In genomic region chr5:152270117-152270516, GRCh38 we compare ENCODE assay signal across 23 cellular contexts.
DNase-seq lines count a peak whose midpoint lies in the region; ATAC-seq, FAIRE-seq and TF ChIP-seq lines count a peak whose summit lies in the region.
"Had no signal": no experiment of that assay in that cellular context is flagged by ENCODE, and none has a peak within 500 bp of the region (broad histone marks: within the 10 kb centered on the region; RNA-seq: fewer than 3 reads in every experiment).

No MANE protein-coding gene starts in this region.

- H3K36me3 ChIP-seq in right atrium auricular region, result no peaks in the 10 kb centered on the region
- no peaks in the 10 kb centered on the region for H3K36me3 ChIP-seq in left lung

- no peak overlapping the region for H3K27ac Mint-ChIP-seq in activated CD8-positive, alpha-beta memory T cell treated with anti-CD3 and anti-CD28 coated beads, Interleukin-2, amount 10 ng/mL, durations not matched to agents 7 days and 5 days
- H3K27ac Mint-ChIP-seq: CD8-positive, alpha-beta memory T cell had no signal

- H3K4me1 ChIP-seq in right atrium auricular region (peaks cover 0 to 14% of the 10 kb centered on the region in 2 donors), foreskin keratinocyte (no peaks in the 10 kb centered on the region), left lung (no peaks in the 10 kb centered on the region)

- DNase-seq in Right ventricle myocardium superior (no peak), right atrium auricular region (ENCODE audit: low spot score) (no peak), foreskin keratinocyte (peak; percentile 31 to 67), left lung (no peak), GM12892 (ENCODE audit: insufficient read length) (no peak)
- no peak for DNase-seq in activated CD8-positive, alpha-beta memory T cell treated with anti-CD3 and anti-CD28 coated beads, Interleukin-2, amount 10 ng/mL, durations not matched to agents 7 days and 5 days
- DNase-seq: Calu3; CD8-positive, alpha-beta memory T cell; DMS153; GOT3; HCEC 1CT; IMR-90; MV-4-11; NCI-H1694 treated with DMSO at 0.1 percent for 48 hours; NCI-H2081 treated with DMSO at 0.1 percent for 48 hours; NCI-H2171 treated with DMSO at 0.1 percent for 48 hours; NCI-H526; SIG-M5 had no signal

- intact Hi-C loops in Right ventricle myocardium superior (cut with DNase I), result loop anchor here (5.0 to 10.0 kb wide), 3 partner anchors 125 to 613 kb away; no protein-coding TSS in a partner anchor
- intact Hi-C loops in left lung (cut with DNase I), result no loop called here

- TF ChIP-seq CTCF in right atrium auricular region (IDR thresholded peaks at IDR 0.05) (no peak), foreskin keratinocyte (conservative IDR thresholded peaks at IDR 0.05) (no peak), left lung (IDR thresholded peaks at IDR 0.05) (no peak)

- H3K27ac ChIP-seq in right atrium auricular region (no peak overlapping the region), foreskin keratinocyte (no peak overlapping the region), left lung (no peak overlapping the region)
- H3K27ac ChIP-seq: C4-2B, KMS-11 had no signal

- H3K4me1 Mint-ChIP-seq in activated CD8-positive, alpha-beta memory T cell treated with anti-CD3 and anti-CD28 coated beads, Interleukin-2, amount 10 ng/mL, durations not matched to agents 7 days and 5 days, result no peaks in the 10 kb centered on the region
- H3K4me1 Mint-ChIP-seq: CD8-positive, alpha-beta memory T cell had no signal

- CTCF ChIA-PET in activated CD8-positive, alpha-beta memory T cell treated with anti-CD3 and anti-CD28 coated beads, Interleukin-2, amount 10 ng/mL, durations not matched to agents 7 days and 5 days (lab: Charles Lee), result no interaction called here

- H3K9me3 ChIP-seq in right atrium auricular region, result no peaks in the 10 kb centered on the region
- H3K9me3 ChIP-seq in left lung, result no peaks in the 10 kb centered on the region

- H3K27me3 ChIP-seq in right atrium auricular region (no peaks in the 10 kb centered on the region), foreskin keratinocyte (no peaks in the 10 kb centered on the region), left lung (no peaks in the 10 kb centered on the region)

- no peak overlapping the region for H3K4me3 ChIP-seq in right atrium auricular region
- no peak overlapping the region for H3K4me3 ChIP-seq in left lung

- H3K9me3 Mint-ChIP-seq in activated CD8-positive, alpha-beta memory T cell treated with anti-CD3 and anti-CD28 coated beads, Interleukin-2, amount 10 ng/mL, durations not matched to agents 7 days and 5 days (ENCODE audit: low read depth), result no peaks in the 10 kb centered on the region
- H3K9me3 Mint-ChIP-seq: CD8-positive, alpha-beta memory T cell had no signal

- FAIRE-seq in GM12892 (lab: Jason Lieb, UNC), result no peak
- FAIRE-seq: GM12891 had no signal

- no peaks in the 10 kb centered on the region for H3K36me3 Mint-ChIP-seq in activated CD8-positive, alpha-beta memory T cell treated with anti-CD3 and anti-CD28 coated beads, Interleukin-2, amount 10 ng/mL, durations not matched to agents 7 days and 5 days
- H3K36me3 Mint-ChIP-seq: CD8-positive, alpha-beta memory T cell had no signal

- H3K4me3 Mint-ChIP-seq in activated CD8-positive, alpha-beta memory T cell treated with anti-CD3 and anti-CD28 coated beads, Interleukin-2, amount 10 ng/mL, durations not matched to agents 7 days and 5 days, result no peak overlapping the region
- H3K4me3 Mint-ChIP-seq: CD8-positive, alpha-beta memory T cell had no signal

- ATAC-seq in Right ventricle myocardium superior (ENCODE audit: poor library complexity) (peak; percentile 79), foreskin keratinocyte (peak; percentile 18), left lung (peak; percentile 25), GM18520 (IDR thresholded peaks at IDR 0.05; ENCODE audit: unreplicated experiment) (no peak), GM18909 (IDR thresholded peaks at IDR 0.05; ENCODE audit: poor library complexity, unreplicated experiment) (no peak)
- ATAC-seq in activated CD8-positive, alpha-beta memory T cell treated with anti-CD3 and anti-CD28 coated beads, Interleukin-2, amount 10 ng/mL, durations not matched to agents 7 days and 5 days, result no peak

- no peak for TF ChIP-seq POLR2A in GM12892 (IDR thresholded peaks at IDR 0.05; ENCODE audit: low read depth, low read length)

- H3K27me3 Mint-ChIP-seq in activated CD8-positive, alpha-beta memory T cell treated with anti-CD3 and anti-CD28 coated beads, Interleukin-2, amount 10 ng/mL, durations not matched to agents 7 days and 5 days, result no peaks in the 10 kb centered on the region

Comparison
In these comparisons a context has a peak if more than half of its experiments do, and no peak if none do; other contexts are left out.
1. ATAC-seq: peak in Right ventricle myocardium superior (single experiment), foreskin keratinocyte (single experiment) and left lung (single experiment); none in GM18520 (single experiment), activated CD8-positive, alpha-beta memory T cell treated with anti-CD3 and anti-CD28 coated beads, Interleukin-2, amount 10 ng/mL, durations not matched to agents 7 days and 5 days (single experiment) and GM18909 (single experiment).
2. DNase-seq: peak in foreskin keratinocyte (2 of 2); none in Right ventricle myocardium superior (single experiment), right atrium auricular region (single experiment), left lung (0 of 2), activated CD8-positive, alpha-beta memory T cell treated with anti-CD3 and anti-CD28 coated beads, Interleukin-2, amount 10 ng/mL, durations not matched to agents 7 days and 5 days (single experiment) and GM12892 (single experiment).